ENCODE assay signal across 8 cellular contexts in genomic region chr7:130668258-130669050, GRCh38. TPM values are rescaled to one million over a fixed set of nuclear protein-coding genes. Genes with fewer than 3 reads are reported as not detected.
DNase-seq lines count a peak whose midpoint lies in the region; ATAC-seq and TF ChIP-seq lines count a peak whose summit lies in the region.

Gene COPG2 (minus strand): TSS chr7:130668748. CDS start chr7:130668668, 80 bp downstream.

- H3K9me3 Mint-ChIP-seq in GM23338 (no peaks in the 10 kb centered on the region), nephron progenitor cell (no peaks in the 10 kb centered on the region)
- H3K9me3 Mint-ChIP-seq in stimulated activated naive CD8-positive, alpha-beta T cell treated with anti-CD3 and anti-CD28 coated beads, Interleukin-15, Interleukin-2, amounts not matched to agents 100 ng/mL and 50 ng/mL, for 24 hours, result no peaks in the 10 kb centered on the region

- no peak for TF ChIP-seq CTCF in GM23338 (conservative IDR thresholded peaks at IDR 0.05; ENCODE audit: low read depth in 2 of 2)
- TF ChIP-seq CTCF in RWPE2 (IDR thresholded peaks at IDR 0.05; ENCODE audit: poor library complexity, severe bottlenecking), result no peak
- TF ChIP-seq CTCF in fibroblast of the aortic adventitia (IDR thresholded peaks at IDR 0.05; ENCODE audit: insufficient read depth, low read length), result no peak
- no peak for TF ChIP-seq CTCF in nephron progenitor cell (IDR thresholded peaks at IDR 0.05)

- 0 out of 2 replicates have a peak within 1 kb of the TSS, but pooled peaks have one; percentile 67 for H3K27ac Mint-ChIP-seq in GM23338
- H3K27ac Mint-ChIP-seq in nephron progenitor cell, result peak within 1 kb of the TSS; percentile 64
- peak within 1 kb of the TSS; percentile 79 for H3K27ac Mint-ChIP-seq in stimulated activated naive CD8-positive, alpha-beta T cell treated with anti-CD3 and anti-CD28 coated beads, Interleukin-15, Interleukin-2, amounts not matched to agents 100 ng/mL and 50 ng/mL, for 24 hours

- no peaks in the 10 kb centered on the region for H3K79me2 ChIP-seq in GM23338 (replicated peaks; ENCODE audit: insufficient read depth)
- H3K79me2 ChIP-seq in Karpas-422 (ENCODE audit: low read length), result peaks cover 14% of the 10 kb centered on the region

- peak within 1 kb of the TSS; percentile 98 for H3K4me3 ChIP-seq in GM23338
- H3K4me3 ChIP-seq in Karpas-422 (ENCODE audit: low read length), result peak within 1 kb of the TSS; percentile 99
- peak within 1 kb of the TSS; percentile 96 for H3K4me3 ChIP-seq in RWPE2 (ENCODE audit: severe bottlenecking)
- peak within 1 kb of the TSS; percentile 77 for H3K4me3 ChIP-seq in fibroblast of the aortic adventitia (ENCODE audit: low read depth, low read length)

- H3K4me3 Mint-ChIP-seq in GM23338 (peak within 1 kb of the TSS; percentile 92), nephron progenitor cell (peak within 1 kb of the TSS; percentile 91)
- H3K4me3 Mint-ChIP-seq in stimulated activated naive CD8-positive, alpha-beta T cell treated with anti-CD3 and anti-CD28 coated beads, Interleukin-15, Interleukin-2, amounts not matched to agents 100 ng/mL and 50 ng/mL, for 24 hours, result peak within 1 kb of the TSS; percentile 87

- H3K36me3 Mint-ChIP-seq in GM23338 (ENCODE audit: low read depth) (peaks cover 11% of the 10 kb centered on the region; the same call in 2 of the 3 replicates), nephron progenitor cell (ENCODE audit: low read depth) (peaks cover 19% of the 10 kb centered on the region)
- peaks cover 6% of the 10 kb centered on the region for H3K36me3 Mint-ChIP-seq in stimulated activated naive CD8-positive, alpha-beta T cell treated with anti-CD3 and anti-CD28 coated beads, Interleukin-15, Interleukin-2, amounts not matched to agents 100 ng/mL and 50 ng/mL, for 24 hours (ENCODE audit: low read depth)

- H2AFZ ChIP-seq in GM23338 (peak within 1 kb of the TSS; percentile 98), Karpas-422 (ENCODE audit: low read length) (peak within 1 kb of the TSS; percentile 98)

- peak; percentile 97 for ATAC-seq in GM23338
- peak; percentile 99 for ATAC-seq in RWPE2 (ENCODE audit: low read depth)

- no peaks in the 10 kb centered on the region for H3F3A ChIP-seq in GM23338 (replicated peaks; ENCODE audit: low read depth)

- peak within 1 kb of the TSS; percentile 90 for H3K9ac ChIP-seq in Karpas-422 (ENCODE audit: low read length)

- H3K4me2 ChIP-seq in GM23338 (peak within 1 kb of the TSS; percentile 95), Karpas-422 (ENCODE audit: low read depth, low read length, poor library complexity, severe bottlenecking) (peak within 1 kb of the TSS; percentile 94)

- DNase-seq in ELR (ENCODE audit: low read depth), result peak; percentile 85
- peak; percentile 96 for DNase-seq in GM23338 (ENCODE audit: low spot score)
- DNase-seq in Karpas-422, result peak; percentile 95
- DNase-seq in RWPE2 (ENCODE audit: low spot score), result peak; percentile 74
- DNase-seq in activated effector memory CD4-positive, alpha-beta T cell treated with Interleukin-2 at 50 U/mL for 16 hours, result peak; percentile 60
- DNase-seq in fibroblast of the aortic adventitia (ENCODE audit: low read depth), result peak; percentile 73
- peak; percentile 95 for DNase-seq in nephron progenitor cell

- peaks cover 3% of the 10 kb centered on the region; the same call in 1 of the 2 replicates for H3K36me3 ChIP-seq in GM23338 (ENCODE audit: insufficient read depth)
- peaks cover 12% of the 10 kb centered on the region for H3K36me3 ChIP-seq in Karpas-422 (ENCODE audit: insufficient read depth, low read length)
- H3K36me3 ChIP-seq in RWPE2 (ENCODE audit: low read depth), result peaks cover 24% of the 10 kb centered on the region

- H3K27me3 ChIP-seq in GM23338 (ENCODE audit: insufficient read depth), result peaks cover 8% of the 10 kb centered on the region
- no peaks in the 10 kb centered on the region for H3K27me3 ChIP-seq in Karpas-422 (ENCODE audit: low read length)
- no peaks in the 10 kb centered on the region for H3K27me3 ChIP-seq in RWPE2 (ENCODE audit: insufficient read depth, poor library complexity, severe bottlenecking)

- H4K20me1 ChIP-seq in GM23338 (replicated peaks; ENCODE audit: insufficient read depth), result no peaks in the 10 kb centered on the region
- H4K20me1 ChIP-seq in Karpas-422 (ENCODE audit: insufficient read depth, low read depth, low read length), result no peaks in the 10 kb centered on the region

- peaks cover 4% of the 10 kb centered on the region; the same call in 1 of the 2 replicates for H3K4me1 ChIP-seq in GM23338 (ENCODE audit: insufficient read depth)
- H3K4me1 ChIP-seq in Karpas-422 (ENCODE audit: low read length), result peaks cover 21% of the 10 kb centered on the region
- H3K4me1 ChIP-seq in RWPE2 (ENCODE audit: insufficient read depth, poor library complexity, severe bottlenecking), result no peaks in the 10 kb centered on the region

- H3K4me1 Mint-ChIP-seq in GM23338 (peaks cover 14% of the 10 kb centered on the region; the same call in 2 of the 3 replicates), nephron progenitor cell (peaks cover 21% of the 10 kb centered on the region)
- peaks cover 20% of the 10 kb centered on the region for H3K4me1 Mint-ChIP-seq in stimulated activated naive CD8-positive, alpha-beta T cell treated with anti-CD3 and anti-CD28 coated beads, Interleukin-15, Interleukin-2, amounts not matched to agents 100 ng/mL and 50 ng/mL, for 24 hours (ENCODE audit: low read depth)

- peaks cover 2% of the 10 kb centered on the region for H3K27me3 Mint-ChIP-seq in GM23338 (ENCODE audit: insufficient read depth, low read depth, poor library complexity)
- no peaks in the 10 kb centered on the region for H3K27me3 Mint-ChIP-seq in nephron progenitor cell (ENCODE audit: low read depth, poor library complexity)
- peaks cover 8% of the 10 kb centered on the region for H3K27me3 Mint-ChIP-seq in stimulated activated naive CD8-positive, alpha-beta T cell treated with anti-CD3 and anti-CD28 coated beads, Interleukin-15, Interleukin-2, amounts not matched to agents 100 ng/mL and 50 ng/mL, for 24 hours

- no peak within 1 kb of the TSS for H3K27ac ChIP-seq in GM23338 (ENCODE audit: low read depth)
- peak within 1 kb of the TSS; percentile 50; the same call in 1 of the 2 replicates for H3K27ac ChIP-seq in Karpas-422 (ENCODE audit: low read length)
- peak within 1 kb of the TSS; percentile 15 for H3K27ac ChIP-seq in RWPE2 (ENCODE audit: poor library complexity, severe bottlenecking)

- H3K9me3 ChIP-seq in Karpas-422 (ENCODE audit: low read length), result no peaks in the 10 kb centered on the region
- no peaks in the 10 kb centered on the region for H3K9me3 ChIP-seq in RWPE2 (ENCODE audit: severe bottlenecking)

- H3K9me2 ChIP-seq in GM23338 (ENCODE audit: insufficient read depth), result no peaks in the 10 kb centered on the region
- H3K9me2 ChIP-seq in Karpas-422 (replicated peaks; ENCODE audit: insufficient read depth, low read length), result no peaks in the 10 kb centered on the region

TF ChIP-seq in GM23338, 12 proteins besides CTCF, POLR2A, EP300 and RAD21 (continues in another document):
- TF ChIP-seq EZH2phosphoT487 (IDR thresholded peaks at IDR 0.05; ENCODE audit: unreplicated experiment), result no peak

RNA-seq across cellular contexts. Expression of gene COPG2, which starts in this region (rescaled TPM):
- total RNA-seq in GM23338 (2014; rRNA removed; shearing (Covaris generic)), result 66.3 and 72.4 TPM in 2 replicates
- 4.9 and 5.1 TPM in 2 replicates for polyA plus RNA-seq in GM23338 (2016; fragmentation: Nextera tagmentation; extraction: Ambion mirVana)
- total RNA-seq in Karpas-422 (2014; rRNA removed; shearing (Covaris generic); ENCODE audit: low replicate concordance), result 23.5 and 36.0 TPM in 2 replicates
- 43.7 and 46.9 TPM in 2 replicates for total RNA-seq in fibroblast of the aortic adventitia (ENCODE audit: low replicate concordance)
